In genomic region chr2:198715304-198715703, GRCh38 we compare ENCODE assay signal across 18 cellular contexts.
A peak's percentile ranks its signal among the peaks of the same experiment; 100 is the strongest.
DNase-seq lines count a peak whose midpoint lies in the region; ATAC-seq and TF ChIP-seq lines count a peak whose summit lies in the region.
"Had no signal": no experiment of that assay in that cellular context is flagged by ENCODE, and none has a peak within 500 bp of the region (broad histone marks: within the 10 kb centered on the region; RNA-seq: fewer than 3 reads in every experiment).

No MANE protein-coding gene starts in this region.

- H3K4me1 ChIP-seq in RWPE2 (ENCODE audit: insufficient read depth, poor library complexity, severe bottlenecking): no peaks in the 10 kb centered on the region
- H3K4me1 ChIP-seq: Caco-2, HAP-1, Peyer's patch, SJSA1 had no signal

- H3K27ac ChIP-seq in RWPE2 (ENCODE audit: poor library complexity, severe bottlenecking): no peak overlapping the region
- H3K27ac ChIP-seq: Peyer's patch, SJSA1 had no signal

- peak; percentile 10; the same call in 1 of the 3 replicates for ATAC-seq in RWPE2 (ENCODE audit: low read depth)
- ATAC-seq in left colon: peak; percentile 76
- no peak for ATAC-seq in HG02759 (IDR thresholded peaks at IDR 0.05; ENCODE audit: unreplicated experiment)

- H3K27me3 ChIP-seq in RWPE2 (ENCODE audit: insufficient read depth, poor library complexity, severe bottlenecking): no peaks in the 10 kb centered on the region
- H3K27me3 ChIP-seq: Peyer's patch, SJSA1 had no signal

- TF ChIP-seq CTCF in RWPE2 (IDR thresholded peaks at IDR 0.05; ENCODE audit: poor library complexity, severe bottlenecking): no peak

- no peak overlapping the region for H3K4me3 ChIP-seq in RWPE2 (ENCODE audit: severe bottlenecking)
- H3K4me3 ChIP-seq: HAP-1, Peyer's patch, SJSA1 had no signal

- intact Hi-C loops in left colon (cut with DNase I, micrococcal nuclease): no loop called here

- no peaks in the 10 kb centered on the region for H3K36me3 ChIP-seq in RWPE2 (ENCODE audit: low read depth)
- H3K36me3 ChIP-seq: HAP-1, Peyer's patch, SJSA1 had no signal

- no peaks in the 10 kb centered on the region for H3K9me3 ChIP-seq in RWPE2 (ENCODE audit: severe bottlenecking)
- H3K9me3 ChIP-seq: Caco-2, HAP-1, Peyer's patch, SJSA1 had no signal

- peak; percentile 77 for DNase-seq in NCI-H2171 treated with DMSO at 0.1 percent for 48 hours (lab: John Stamatoyannopoulos, UW)
- DNase-seq in RWPE2 (ENCODE audit: low spot score): no peak
- DNase-seq in left colon: no peak
- DNase-seq in dedifferentiated amniotic fluid mesenchymal stem cell (ENCODE audit: extremely low spot score): no peak
- DNase-seq in middle frontal gyrus (ENCODE audit: extremely low spot score, low spot score): no peak
- DNase-seq in activated CD4-positive, alpha-beta T cell treated with anti-CD3 and anti-CD28 coated beads for 4 hours: no peak
- DNase-seq: Caco-2; CD4-positive, alpha-beta T cell; DMS 273 treated with DMSO at 0.1 percent for 48 hours; DND-41; KBM-7; NCI-H1092; NCI-H1436; NCI-H2029; Peyer's patch had no signal
